In genomic region chr17:3891626-3892094, GRCh38 we compare ENCODE assay signal across 8 cellular contexts. TPM values are rescaled to one million over a fixed set of nuclear protein-coding genes. Genes with fewer than 3 reads are reported as not detected.
A peak's percentile ranks its signal among the peaks of the same experiment; 100 is the strongest.
DNase-seq lines count a peak whose midpoint lies in the region; ATAC-seq and TF ChIP-seq lines count a peak whose summit lies in the region.

No MANE protein-coding gene starts in this region.

- no peak for TF ChIP-seq CTCF in cardiac muscle cell (IDR thresholded peaks at IDR 0.05; ENCODE audit: low read depth, low read length)
- no peak for TF ChIP-seq CTCF in ascending aorta (IDR thresholded peaks at IDR 0.05)
- no peak for TF ChIP-seq CTCF in left lung (IDR thresholded peaks at IDR 0.05)
- TF ChIP-seq CTCF in upper lobe of right lung (IDR thresholded peaks at IDR 0.05) = no peak

- H3K36me3 ChIP-seq in cardiac muscle cell (no peaks in the 10 kb centered on the region), ascending aorta (no peaks in the 10 kb centered on the region), left lung (no peaks in the 10 kb centered on the region), upper lobe of right lung (no peaks in the 10 kb centered on the region)

- H3K4me1 ChIP-seq in cardiac muscle cell (ENCODE audit: low read depth) = peaks cover 22% of the 10 kb centered on the region
- H3K4me1 ChIP-seq in right cardiac atrium (ENCODE audit: control insufficient read depth, insufficient read depth, low read length) = peaks cover 20% of the 10 kb centered on the region
- H3K4me1 ChIP-seq in ascending aorta = peaks cover 20 to 56% of the 10 kb centered on the region in 2 donors
- H3K4me1 ChIP-seq in left lung = peaks cover 32 to 86% of the 10 kb centered on the region in 2 donors
- peaks cover 68% of the 10 kb centered on the region for H3K4me1 ChIP-seq in upper lobe of right lung

- no peak overlapping the region for H3K27ac ChIP-seq in cardiac muscle cell
- H3K27ac ChIP-seq in right cardiac atrium (ENCODE audit: low read length) = no peak overlapping the region
- H3K27ac ChIP-seq in ascending aorta = peak overlapping the region in 1 of 2 donors; percentile 58
- H3K27ac ChIP-seq in left lung = peak overlapping the region in 1 of 2 donors; percentile 80
- peak overlapping the region; percentile 6 for H3K27ac ChIP-seq in upper lobe of right lung

- no peak for ATAC-seq in right cardiac atrium
- ATAC-seq in left lung = no peak
- ATAC-seq in upper lobe of right lung = no peak
- ATAC-seq in GM19467 (IDR thresholded peaks at IDR 0.05; ENCODE audit: unreplicated experiment) = no peak
- no peak for ATAC-seq in HG03520 (IDR thresholded peaks at IDR 0.05; ENCODE audit: unreplicated experiment)
- ATAC-seq in GM18511 (IDR thresholded peaks at IDR 0.05; ENCODE audit: unreplicated experiment) = no peak

- 50% methylated on average over 12 of the region's 12 CpGs for WGBS in right cardiac atrium

- H3K27me3 ChIP-seq in cardiac muscle cell = peaks cover 8% of the 10 kb centered on the region
- no peaks in the 10 kb centered on the region for H3K27me3 ChIP-seq in right cardiac atrium (ENCODE audit: control insufficient read depth, insufficient read depth)
- H3K27me3 ChIP-seq in ascending aorta = no peaks in the 10 kb centered on the region
- no peaks in the 10 kb centered on the region for H3K27me3 ChIP-seq in left lung
- no peaks in the 10 kb centered on the region for H3K27me3 ChIP-seq in upper lobe of right lung

- no peak for DNase-seq in cardiac muscle cell (ENCODE audit: low read depth in 1 of 2, low spot score in 1 of 2)
- no peak for DNase-seq in right cardiac atrium
- DNase-seq in ascending aorta (ENCODE audit: low spot score in 2 of 2) = no peak
- no peak for DNase-seq in left lung
- DNase-seq in upper lobe of right lung = no peak

- H3K9me3 ChIP-seq in cardiac muscle cell (ENCODE audit: low read depth) = no peaks in the 10 kb centered on the region
- H3K9me3 ChIP-seq in right cardiac atrium (ENCODE audit: control insufficient read depth, low read length) = no peaks in the 10 kb centered on the region
- no peaks in the 10 kb centered on the region for H3K9me3 ChIP-seq in ascending aorta
- no peaks in the 10 kb centered on the region for H3K9me3 ChIP-seq in left lung
- H3K9me3 ChIP-seq in upper lobe of right lung = no peaks in the 10 kb centered on the region

- intact Hi-C loops in right cardiac atrium (cut with DNase I) (no loop called here), ascending aorta (cut with DNase I) (loop anchor here (5.0 kb wide), 2 partner anchors 44 to 251 kb away; partner anchors contain the start of genes CYB5D2, NCBP3 and ZZEF1), left lung (cut with DNase I) (no loop called here), upper lobe of right lung (cut with DNase I) (no loop called here)

- H3K4me3 ChIP-seq in cardiac muscle cell = peak overlapping the region; percentile 88
- no peak overlapping the region for H3K4me3 ChIP-seq in right cardiac atrium (ENCODE audit: low read length)
- H3K4me3 ChIP-seq in ascending aorta = peak overlapping the region; percentile 83 to 87
- peak overlapping the region; percentile 65 to 91 for H3K4me3 ChIP-seq in left lung
- peak overlapping the region; percentile 76 for H3K4me3 ChIP-seq in upper lobe of right lung

RNA-seq across cellular contexts. Expression of gene CAMKK1, which starts 1.2 kb away (rescaled TPM):
- 9.9 and 12.4 TPM in 2 replicates for total RNA-seq in cardiac muscle cell
- 6.5 and 7.7 TPM in 2 replicates for polyA plus RNA-seq in cardiac muscle cell
- 1 to 10 TPM; 4.2 to 6.7 (median 6.0) TPM for total RNA-seq in right cardiac atrium
- 4.5 TPM for polyA plus RNA-seq in right cardiac atrium
- 3.6 TPM for total RNA-seq in ascending aorta
- 10 to 100 TPM in 1 of 2 donors, 1 to 10 TPM in 1; 3.9 to 13.4 TPM for total RNA-seq in left lung
- 10.1 TPM for total RNA-seq in upper lobe of right lung

RNA-seq across cellular contexts. Expression of gene P2RX1, which starts 24.6 kb away (rescaled TPM):
- 1.9 and 3.2 TPM in 2 replicates for total RNA-seq in cardiac muscle cell
- polyA plus RNA-seq in cardiac muscle cell = 1.8 and 3.6 TPM in 2 replicates
- 1 to 10 TPM in 3 of 4 donors, under 1 TPM in 1; 0.74 to 3.8 (median 1.4) TPM for total RNA-seq in right cardiac atrium
- polyA plus RNA-seq in right cardiac atrium = 1.1 TPM
- not detected for total RNA-seq in ascending aorta
- total RNA-seq in left lung = 10 to 100 TPM in 1 of 2 donors, 1 to 10 TPM in 1; 3.9 to 12.1 TPM
- total RNA-seq in upper lobe of right lung = 6.8 TPM

RNA-seq across cellular contexts. Expression of gene NCBP3, which starts 45.6 kb away (rescaled TPM):
- total RNA-seq in cardiac muscle cell (16.8 and 32.2 TPM in 2 replicates), right cardiac atrium (10 to 100 TPM; 24.7 to 33.5 (median 27.1) TPM), ascending aorta (3.9 TPM), left lung (10 to 100 TPM; 30.6 to 31.8 TPM), upper lobe of right lung (34.9 TPM)
- polyA plus RNA-seq in cardiac muscle cell (27.0 and 59.0 TPM in 2 replicates), right cardiac atrium (13.9 TPM)
